Comparison of ENCODE assay signal across 14 cellular contexts in genomic region chrX:19513383-19513782, GRCh38. TPM values are rescaled to one million over a fixed set of nuclear protein-coding genes. Genes with fewer than 3 reads are reported as not detected.
DNase-seq lines count a peak whose midpoint lies in the region; TF ChIP-seq lines count a peak whose summit lies in the region.
"Had no signal": no experiment of that assay in that cellular context is flagged by ENCODE, and none has a peak within 500 bp of the region (broad histone marks: within the 10 kb centered on the region; RNA-seq: fewer than 3 reads in every experiment).

No MANE protein-coding gene starts in this region.

- no peaks in the 10 kb centered on the region for H3K9me2 ChIP-seq in hepatocyte (replicated peaks; ENCODE audit: insufficient read depth)
- no peaks in the 10 kb centered on the region for H3K9me2 ChIP-seq in PC-9 (ENCODE audit: insufficient read depth)

- no peak for TF ChIP-seq POLR2A in Peyer's patch (IDR thresholded peaks at IDR 0.05)

- H3F3A ChIP-seq in PC-9 (ENCODE audit: insufficient read depth, low read depth), result no peaks in the 10 kb centered on the region

- DNase-seq in AG08396 (ENCODE audit: low spot score) (peak; percentile 13), HuH-7 (ENCODE audit: low spot score) (peak; percentile 24), NCI-H82 (lab: John Stamatoyannopoulos, UW) (peak; percentile 74), hepatocyte (ENCODE audit: low spot score) (no peak), Peyer's patch (no peak), PC-9 (no peak), HCEC 1CT (no peak)
- DNase-seq in activated CD4-positive, alpha-beta T cell treated with anti-CD3 and anti-CD28 coated beads for 4 hours, result no peak
- DNase-seq: activated B cell treated with CpG ODN at 0.5 μM for 24 hours, sigmoid colon had no signal

- H4K20me1 ChIP-seq in hepatocyte (ENCODE audit: insufficient read depth, poor library complexity, severe bottlenecking) (no peaks in the 10 kb centered on the region), PC-9 (ENCODE audit: insufficient read depth) (no peaks in the 10 kb centered on the region)

- no peak for TF ChIP-seq CTCF in hepatocyte (IDR thresholded peaks at IDR 0.05; ENCODE audit: poor library complexity)
- TF ChIP-seq CTCF in Peyer's patch (IDR thresholded peaks at IDR 0.05), result no peak
- no peak for TF ChIP-seq CTCF in PC-9 (conservative IDR thresholded peaks at IDR 0.05)

- H3K27me3 ChIP-seq in hepatocyte (peaks cover 5% of the 10 kb centered on the region), Peyer's patch (no peaks in the 10 kb centered on the region), PC-9 (ENCODE audit: insufficient read depth, low read depth) (peaks cover 5% of the 10 kb centered on the region; the same call in 1 of the 2 replicates)
- H3K27me3 ChIP-seq: vagina had no signal

- H3K4me2 ChIP-seq in hepatocyte, result peak overlapping the region; percentile 27
- no peak overlapping the region for H3K4me2 ChIP-seq in PC-9
- H3K4me2 ChIP-seq: KMS-11 had no signal

- H3K4me1 ChIP-seq in hepatocyte (ENCODE audit: insufficient read depth) (no peaks in the 10 kb centered on the region), Peyer's patch (peaks cover 0 to 5% (median 0%) of the 10 kb centered on the region in 4 donors), PC-9 (replicated peaks; ENCODE audit: insufficient read depth) (no peaks in the 10 kb centered on the region)

- H3K79me2 ChIP-seq in hepatocyte, result no peaks in the 10 kb centered on the region
- H3K79me2 ChIP-seq in PC-9 (ENCODE audit: low read depth), result no peaks in the 10 kb centered on the region

- intact Hi-C loops in PC-9 (cut with micrococcal nuclease; ENCODE audit: unreplicated experiment), result no loop called here

- no peak overlapping the region for H2AFZ ChIP-seq in hepatocyte
- no peak overlapping the region for H2AFZ ChIP-seq in PC-9

- H3K4me3 ChIP-seq in hepatocyte, result no peak overlapping the region
- no peak overlapping the region for H3K4me3 ChIP-seq in Peyer's patch
- H3K4me3 ChIP-seq in PC-9, result no peak overlapping the region
- H3K4me3 ChIP-seq: GM12878, sigmoid colon, vagina had no signal

- CTCF ChIA-PET in PC-9 (lab: Charles Lee), result no interaction called here

- 48% methylated on average over 4 of the region's 4 CpGs for WGBS in hepatocyte (ENCODE audit: low lambda C conversion rate, missing lambda C conversion rate)

- POLR2A ChIA-PET in PC-9 (lab: Charles Lee; ENCODE audit: unreplicated experiment), result no interaction called here

- no peak overlapping the region for H3K27ac ChIP-seq in hepatocyte
- H3K27ac ChIP-seq in Peyer's patch, result no peak overlapping the region
- no peak overlapping the region for H3K27ac ChIP-seq in PC-9
- H3K27ac ChIP-seq: KMS-11, sigmoid colon, vagina had no signal

- H3K9me3 ChIP-seq in hepatocyte (ENCODE audit: low read depth) (no peaks in the 10 kb centered on the region), Peyer's patch (no peaks in the 10 kb centered on the region), PC-9 (ENCODE audit: insufficient read depth, low read depth) (no peaks in the 10 kb centered on the region)
- H3K9me3 ChIP-seq: sigmoid colon, vagina had no signal

- no TSS peak for BruUV-seq in PC-9 (replicated peaks; lab: Mats Ljungman, UMichigan)

- H3K36me3 ChIP-seq in hepatocyte (replicated peaks; ENCODE audit: insufficient read depth, low read depth) (no peaks in the 10 kb centered on the region), Peyer's patch (no peaks in the 10 kb centered on the region), PC-9 (ENCODE audit: low read depth) (no peaks in the 10 kb centered on the region)
- H3K36me3 ChIP-seq: sigmoid colon, vagina had no signal

RNA-seq across cellular contexts. Expression of gene MAP3K15, which starts 1.9 kb away (rescaled TPM):
- total RNA-seq in hepatocyte (0.33 and 0.48 TPM in 2 replicates), Peyer's patch (not detected), PC-9 (2021) (not detected in 2 replicates)
- 0.21 and 0.48 TPM in 2 replicates for polyA plus RNA-seq in hepatocyte
- total RNA-seq: GM12878 had no signal
- polyA plus RNA-seq: CD14-positive monocyte had no signal

Comparison
In these comparisons a context has a peak if more than half of its experiments do, and no peak if none do; other contexts are left out.
1. DNase-seq: peak in AG08396 (single experiment), HuH-7 (single experiment) and NCI-H82 (single experiment); none in hepatocyte (single experiment), activated CD4-positive, alpha-beta T cell treated with anti-CD3 and anti-CD28 coated beads for 4 hours (0 of 2), Peyer's patch (0 of 3), PC-9 (0 of 2) and HCEC 1CT (single experiment).